ENCODE assay signal across 29 cellular contexts in genomic region chr12:109481863-109482262, GRCh38.
"Had no signal": no experiment of that assay in that cellular context is flagged by ENCODE, and none has a peak within 500 bp of the region (broad histone marks: within the 10 kb centered on the region; RNA-seq: fewer than 3 reads in every experiment).

No MANE protein-coding gene starts in this region.

- DNase-seq: colonic mucosa; cortex of kidney; dermis blood vessel endothelial cell; dorsolateral prefrontal cortex; effector CD4-positive, alpha-beta T cell; effector CD8-positive, alpha-beta T cell; effector memory CD4-positive, alpha-beta T cell; effector memory CD8-positive, alpha-beta T cell; endodermal cell; erythroblast; esophagus squamous epithelium; foreskin fibroblast; foreskin keratinocyte; foreskin melanocyte; gastrocnemius medialis; glutamatergic neuron; head of caudate nucleus; heart left ventricle; heart right ventricle had no signal

- H3K4me1 ChIP-seq: foreskin keratinocyte had no signal

- H3K27ac ChIP-seq: colonic mucosa, coronary artery, dorsolateral prefrontal cortex, epithelial cell of prostate, esophagus muscularis mucosa, esophagus squamous epithelium, foreskin keratinocyte, gastrocnemius medialis, gastroesophageal sphincter, heart left ventricle, heart right ventricle had no signal

- H3K4me3 ChIP-seq: colonic mucosa, coronary artery, dorsolateral prefrontal cortex, esophagus muscularis mucosa, esophagus squamous epithelium, gastrocnemius medialis, gastroesophageal sphincter, heart left ventricle, heart right ventricle had no signal

- H3K4me3 Mint-ChIP-seq: dendritic cell treated with granulocyte-macrophage colony-stimulating factor and Interleukin-4, amounts not matched to agents 40 ng/mL and 50 ng/mL, for 4 days; effector memory CD8-positive, alpha-beta T cell; endodermal cell had no signal

- ATAC-seq: effector memory CD8-positive, alpha-beta T cell; esophagus mucosa; foreskin keratinocyte; gastrocnemius medialis; gastroesophageal sphincter; heart left ventricle; heart right ventricle had no signal

- H3K27ac Mint-ChIP-seq: dendritic cell treated with granulocyte-macrophage colony-stimulating factor and Interleukin-4, amounts not matched to agents 40 ng/mL and 50 ng/mL, for 4 days; effector memory CD8-positive, alpha-beta T cell; endodermal cell had no signal

- H3K27me3 Mint-ChIP-seq: dendritic cell treated with granulocyte-macrophage colony-stimulating factor and Interleukin-4, amounts not matched to agents 40 ng/mL and 50 ng/mL, for 4 days; effector memory CD8-positive, alpha-beta T cell had no signal

- H3K9me3 ChIP-seq: colonic mucosa, esophagus muscularis mucosa, esophagus squamous epithelium, gastrocnemius medialis, gastroesophageal sphincter, heart left ventricle, heart right ventricle had no signal

- FAIRE-seq: colon, endometrium, endothelial cell of umbilical vein, frontal cortex had no signal

- H3K9me3 Mint-ChIP-seq: dendritic cell treated with granulocyte-macrophage colony-stimulating factor and Interleukin-4, amounts not matched to agents 40 ng/mL and 50 ng/mL, for 4 days; effector memory CD8-positive, alpha-beta T cell; endodermal cell had no signal

- H3K27me3 ChIP-seq: colonic mucosa, dorsolateral prefrontal cortex, esophagus muscularis mucosa, esophagus squamous epithelium, foreskin keratinocyte, gastrocnemius medialis, gastroesophageal sphincter, heart left ventricle, heart right ventricle had no signal
